ENCODE assay signal across 27 cellular contexts in the genomic region with DNA sequence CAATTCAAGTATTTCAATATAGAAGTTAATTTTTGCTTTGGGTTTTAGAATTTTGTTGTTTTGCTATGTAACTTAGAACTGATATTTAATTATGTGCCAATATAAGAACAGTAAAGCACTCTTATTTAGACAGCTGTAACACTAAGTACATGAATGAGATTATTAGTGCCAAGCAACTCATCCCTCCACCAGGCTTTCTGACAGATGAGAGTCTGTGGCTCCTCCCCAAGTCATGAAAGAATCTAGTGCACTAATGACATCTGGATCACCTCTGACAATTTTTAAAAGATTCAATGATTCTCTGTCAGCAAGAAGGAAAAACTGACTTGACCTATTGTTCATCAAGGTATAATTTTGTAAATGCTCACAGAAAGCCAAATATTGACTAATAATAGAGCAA.
DNase-seq lines count a peak whose midpoint lies in the region; ATAC-seq, FAIRE-seq and TF ChIP-seq lines count a peak whose summit lies in the region.
"Had no signal": no experiment of that assay in that cellular context is flagged by ENCODE, and none has a peak within 500 bp of the region (broad histone marks: within the 10 kb centered on the region; RNA-seq: fewer than 3 reads in every experiment).

No MANE protein-coding gene starts in this region.

- H3K36me3 ChIP-seq in keratinocyte (ENCODE audit: control insufficient read depth in 2 of 2, extremely low read depth in 1 of 2, insufficient read depth in 2 of 2, low read length in 2 of 2): no peaks in the 10 kb centered on the region
- H3K36me3 ChIP-seq: tibial artery had no signal

- H3K4me3 Mint-ChIP-seq in activated T-cell treated with anti-CD3 and anti-CD28 coated beads, Interleukin-2, amount 50 U/mL, for 4 hours: no peak overlapping the region
- H3K4me3 Mint-ChIP-seq: activated CD8-positive, alpha-beta T cell treated with anti-CD3 and anti-CD28 coated beads for 36 hours; activated naive CD8-positive, alpha-beta T cell treated with anti-CD3 and anti-CD28 coated beads, Interleukin-2, amount 50 U/mL, for 24 hours; CD4-positive, alpha-beta memory T cell had no signal

- no peak for TF ChIP-seq CTCF in keratinocyte (optimal IDR thresholded peaks at IDR 0.05 in 1 of 3, IDR thresholded peaks at IDR 0.05 in 1 of 3, conservative IDR thresholded peaks at IDR 0.05 in 1 of 3; ENCODE audit: extremely low read depth in 1 of 3, insufficient read depth in 2 of 3, low read length in 3 of 3)

- H3K9me1 ChIP-seq in keratinocyte (ENCODE audit: control insufficient read depth, extremely low read depth, insufficient read depth, low read length): no peaks in the 10 kb centered on the region

- H3K36me3 Mint-ChIP-seq in activated T-cell treated with anti-CD3 and anti-CD28 coated beads, Interleukin-2, amount 50 U/mL, for 4 hours (ENCODE audit: insufficient read depth): no peaks in the 10 kb centered on the region
- H3K36me3 Mint-ChIP-seq: CD4-positive, alpha-beta memory T cell had no signal

- H3K4me1 Mint-ChIP-seq in activated T-cell treated with anti-CD3 and anti-CD28 coated beads, Interleukin-2, amount 50 U/mL, for 4 hours (ENCODE audit: low read depth): no peaks in the 10 kb centered on the region
- H3K4me1 Mint-ChIP-seq: activated naive CD8-positive, alpha-beta T cell treated with anti-CD3 and anti-CD28 coated beads, Interleukin-2, amount 50 U/mL, for 24 hours; CD4-positive, alpha-beta memory T cell had no signal

- no peak overlapping the region for H3K9ac ChIP-seq in keratinocyte (ENCODE audit: control insufficient read depth, extremely low read depth, insufficient read depth, low read length)

- FAIRE-seq in keratinocyte (lab: Jason Lieb, UNC): no peak
- FAIRE-seq: G401.6, TTC549 had no signal

- DNase-seq in NCI-H1105 treated with DMSO at 0.1 percent for 48 hours (lab: John Stamatoyannopoulos, UW): peak; percentile 17
- no peak for DNase-seq in NCI-H1105 (lab: John Stamatoyannopoulos, UW)
- peak; percentile 51 for DNase-seq in NCI-H82 treated with DMSO at 0.1 percent for 48 hours (lab: John Stamatoyannopoulos, UW; ENCODE audit: unreplicated experiment)
- no peak for DNase-seq in keratinocyte (ENCODE audit: low read depth, low spot score)
- no peak for DNase-seq in activated T-cell treated with anti-CD3 and anti-CD28 coated beads, Interleukin-2, amount 50 U/mL, for 4 hours
- DNase-seq in NCI-H2196 treated with DMSO at 0.1 percent for 48 hours (lab: John Stamatoyannopoulos, UW; ENCODE audit: unreplicated experiment): no peak
- DNase-seq: activated CD4-positive, CD25-positive, alpha-beta regulatory T cell treated with anti-CD3 and anti-CD28 coated beads, Interleukin-2, amount 50 U/mL, for 72 hours; activated CD8-positive, alpha-beta T cell treated with anti-CD3 and anti-CD28 coated beads for 36 hours; activated gamma-delta T cell; activated naive CD8-positive, alpha-beta T cell treated with anti-CD3 and anti-CD28 coated beads, Interleukin-2, amount 50 U/mL, for 24 hours; body of pancreas; CD4-positive, alpha-beta memory T cell; DMS153; effector memory CD4-positive, alpha-beta T cell; foreskin melanocyte; left colon; NCI-H187; NCI-H345; RPMI8226; stimulated activated CD4-positive, alpha-beta T cell treated with anti-CD3 and anti-CD28 coated beads, Interleukin-4, amount 100 ng/mL, for 4 hours; stimulated activated naive CD8-positive, alpha-beta T cell treated with anti-CD3 and anti-CD28 coated beads, Interleukin-15, Interleukin-2, amounts not matched to agents 100 U/mL and 50 U/mL, for 24 hours; tibial artery had no signal

- no peaks in the 10 kb centered on the region for H3K27me3 Mint-ChIP-seq in activated T-cell treated with anti-CD3 and anti-CD28 coated beads, Interleukin-2, amount 50 U/mL, for 4 hours (ENCODE audit: low read depth)

- no peaks in the 10 kb centered on the region for H4K20me1 ChIP-seq in keratinocyte (ENCODE audit: control insufficient read depth, extremely low read depth, insufficient read depth, low read length)

- peak overlapping the region; percentile 15 for H2AFZ ChIP-seq in keratinocyte (ENCODE audit: control insufficient read depth, low read length)

- H3K27ac ChIP-seq in keratinocyte (ENCODE audit: control insufficient read depth, insufficient read depth, low read length) (no peak overlapping the region), temporal lobe (ENCODE audit: low read depth, low read length) (peak overlapping the region; percentile 46)
- H3K27ac ChIP-seq: 22Rv1, body of pancreas, tibial artery had no signal

- peaks cover 8% of the 10 kb centered on the region for H3K4me1 ChIP-seq in keratinocyte (ENCODE audit: control insufficient read depth, extremely low read depth, insufficient read depth, low read length)
- H3K4me1 ChIP-seq: body of pancreas had no signal

- dilution Hi-C loops in keratinocyte (cut with MboI; ENCODE audit: extremely low pct_ligation_motif_present, low sequenced_read_pairs): no loop called here

- no peaks in the 10 kb centered on the region for H3K9me3 Mint-ChIP-seq in activated T-cell treated with anti-CD3 and anti-CD28 coated beads, Interleukin-2, amount 50 U/mL, for 4 hours
- H3K9me3 Mint-ChIP-seq: activated CD8-positive, alpha-beta T cell treated with anti-CD3 and anti-CD28 coated beads for 36 hours; activated naive CD8-positive, alpha-beta T cell treated with anti-CD3 and anti-CD28 coated beads, Interleukin-2, amount 50 U/mL, for 24 hours had no signal

- no peaks in the 10 kb centered on the region for H3K27me3 ChIP-seq in keratinocyte (ENCODE audit: control insufficient read depth, extremely low read depth, insufficient read depth, low read length)
- H3K27me3 ChIP-seq: body of pancreas, tibial artery had no signal

- no peak overlapping the region for H3K4me2 ChIP-seq in keratinocyte (ENCODE audit: control insufficient read depth, extremely low read depth, insufficient read depth, low read depth, low read length)

- ATAC-seq in activated T-cell treated with anti-CD3 and anti-CD28 coated beads, Interleukin-2, amount 50 U/mL, for 4 hours: no peak
- no peak for ATAC-seq in HG03521 (IDR thresholded peaks at IDR 0.05; ENCODE audit: unreplicated experiment)
- ATAC-seq: activated CD8-positive, alpha-beta T cell treated with anti-CD3 and anti-CD28 coated beads for 36 hours; activated naive CD8-positive, alpha-beta T cell treated with anti-CD3 and anti-CD28 coated beads, Interleukin-2, amount 50 U/mL, for 24 hours; body of pancreas; left colon; stimulated activated naive CD8-positive, alpha-beta T cell treated with anti-CD3 and anti-CD28 coated beads, Interleukin-15, Interleukin-2, amounts not matched to agents 100 U/mL and 50 U/mL, for 24 hours had no signal

- no peaks in the 10 kb centered on the region for H3K9me3 ChIP-seq in keratinocyte (ENCODE audit: control insufficient read depth, low read depth, low read length)
- H3K9me3 ChIP-seq: body of pancreas, tibial artery had no signal

- H3K4me3 ChIP-seq in keratinocyte (ENCODE audit: control insufficient read depth in 2 of 3, extremely low read depth in 1 of 3, insufficient read depth in 2 of 3, low read depth in 1 of 3, low read length in 3 of 3): no peak overlapping the region
- H3K4me3 ChIP-seq: body of pancreas, tibial artery had no signal

- no peaks in the 10 kb centered on the region for H3K79me2 ChIP-seq in keratinocyte (ENCODE audit: control insufficient read depth, insufficient read depth, low read length)

Comparison
In these comparisons a context has a peak if more than half of its experiments do, and no peak if none do; other contexts are left out.
1. DNase-seq: peak in NCI-H1105 treated with DMSO at 0.1 percent for 48 hours (single experiment) and NCI-H82 treated with DMSO at 0.1 percent for 48 hours (single experiment); none in NCI-H1105 (single experiment), keratinocyte (single experiment), activated T-cell treated with anti-CD3 and anti-CD28 coated beads, Interleukin-2, amount 50 U/mL, for 4 hours (single experiment) and NCI-H2196 treated with DMSO at 0.1 percent for 48 hours (single experiment).